ENCODE assay signal across 8 cellular contexts in genomic region chr9:71604197-71605063, GRCh38.
DNase-seq lines count a peak whose midpoint lies in the region; ATAC-seq and TF ChIP-seq lines count a peak whose summit lies in the region.

No MANE protein-coding gene starts in this region.

- no peaks in the 10 kb centered on the region for H3K36me3 Mint-ChIP-seq in CD4-positive, alpha-beta T cell (ENCODE audit: low read depth)

- TF ChIP-seq CTCF in CD4-positive, alpha-beta T cell (IDR thresholded peaks at IDR 0.05) = peak; percentile 94
- TF ChIP-seq CTCF in fibroblast of the aortic adventitia (IDR thresholded peaks at IDR 0.05; ENCODE audit: insufficient read depth, low read length) = peak; percentile 75
- peak; percentile 38 for TF ChIP-seq CTCF in thoracic aorta (IDR thresholded peaks at IDR 0.05)

- POLR2A ChIA-PET in CD4-positive, alpha-beta T cell (lab: Charles Lee) = interaction anchor here (1.2 to 1.5 kb wide), 2 partner anchors 81 to 164 kb away, joined by 3 to 8 read pairs; partner anchors contain the start of gene CEMIP2

- DNase-seq in CD4-positive, alpha-beta T cell = peak; percentile 60 to 82 (median 74)
- DNase-seq in OCI-M2 (lab: John Stamatoyannopoulos, UW; ENCODE audit: unreplicated experiment) (peak; percentile 12), fibroblast of the aortic adventitia (ENCODE audit: low read depth) (peak; percentile 74), occipital lobe (lab: John Stamatoyannopoulos, UW) (peak; percentile 2), thoracic aorta (ENCODE audit: low spot score) (no peak)
- peak; percentile 79 to 80 for DNase-seq in activated T-cell treated with anti-CD3 and anti-CD28 coated beads, Interleukin-2, amount 50 U/mL, for 48 hours

- H3K4me3 ChIP-seq in fibroblast of the aortic adventitia (ENCODE audit: low read depth, low read length) (no peak overlapping the region), thoracic aorta (no peak overlapping the region)

- no peaks in the 10 kb centered on the region for H3K36me3 ChIP-seq in thoracic aorta

- H3K27me3 ChIP-seq in CD4-positive, alpha-beta T cell (ENCODE audit: control insufficient read depth, insufficient read depth, low read length) = no peaks in the 10 kb centered on the region
- no peaks in the 10 kb centered on the region for H3K27me3 ChIP-seq in thoracic aorta (replicated peaks; ENCODE audit: insufficient read depth)

- no peak overlapping the region for H3K27ac ChIP-seq in CD4-positive, alpha-beta T cell (ENCODE audit: low read depth, low read length)
- no peak overlapping the region for H3K27ac ChIP-seq in thoracic aorta

- no peaks in the 10 kb centered on the region for H3K27me3 Mint-ChIP-seq in CD4-positive, alpha-beta T cell

- peak; percentile 75 for ATAC-seq in CD4-positive, alpha-beta T cell (ENCODE audit: poor library complexity)
- peak; percentile 80 for ATAC-seq in GM19397 (IDR thresholded peaks at IDR 0.05; ENCODE audit: unreplicated experiment)
- ATAC-seq in HG03571 (IDR thresholded peaks at IDR 0.05; ENCODE audit: unreplicated experiment) = peak; percentile 92
- ATAC-seq in thoracic aorta (ENCODE audit: insufficient number of reproducible peaks, low FRiP score, low read depth) = no peak

- H3K4me3 Mint-ChIP-seq in CD4-positive, alpha-beta T cell = no peak overlapping the region

- H3K27ac Mint-ChIP-seq in CD4-positive, alpha-beta T cell = no peak overlapping the region

- no peaks in the 10 kb centered on the region for H3K9me3 ChIP-seq in CD4-positive, alpha-beta T cell (ENCODE audit: control insufficient read depth, low read length)
- no peaks in the 10 kb centered on the region for H3K9me3 ChIP-seq in thoracic aorta

- H3K4me1 ChIP-seq in thoracic aorta (ENCODE audit: control insufficient read depth in 1 of 2, low read depth in 2 of 2) = peaks cover 6 to 16% of the 10 kb centered on the region in 2 donors

- intact Hi-C loops in CD4-positive, alpha-beta T cell (cut with DNase I, micrococcal nuclease) = loop anchor here (1.0 to 5.0 kb wide), 6 partner anchors 113 to 668 kb away; no protein-coding TSS in a partner anchor

- CTCF ChIA-PET in CD4-positive, alpha-beta T cell (lab: Charles Lee) = interaction anchor here (0.8 to 1.8 kb wide), 5 partner anchors 10 to 421 kb away, joined by 3 to 5 read pairs (median 3); no protein-coding TSS in a partner anchor

- H3K9me3 Mint-ChIP-seq in CD4-positive, alpha-beta T cell = no peaks in the 10 kb centered on the region

- H3K4me1 Mint-ChIP-seq in CD4-positive, alpha-beta T cell (ENCODE audit: low read depth) = no peaks in the 10 kb centered on the region

Comparison
In these comparisons a context has a peak if more than half of its experiments do, and no peak if none do; other contexts are left out.
1. CTCF ChIP-seq: peak in every context shown above with its lines; median percentile 94 in CD4-positive, alpha-beta T cell; 75 in fibroblast of the aortic adventitia; 38 in thoracic aorta.